8 cellular contexts compared by ENCODE assay signal in genomic region chr22:33758961-33759360, GRCh38.
"Had no signal": no experiment of that assay in that cellular context is flagged by ENCODE, and none has a peak within 500 bp of the region (broad histone marks: within the 10 kb centered on the region; RNA-seq: fewer than 3 reads in every experiment).

No MANE protein-coding gene starts in this region.

- H3K4me3 Mint-ChIP-seq: IgD-negative memory B cell had no signal

- H3K9ac ChIP-seq: KMS-11 had no signal

- H3K4me2 ChIP-seq: KMS-11 had no signal

- H3K4me3 ChIP-seq: K562 had no signal

- DNase-seq: IMR-90, KBM-7, KG1 had no signal

- ATAC-seq: K562 had no signal

- H3K27me3 Mint-ChIP-seq: IgD-negative memory B cell had no signal

- H3K27ac ChIP-seq: HL-60, KMS-11 had no signal

- H3K9me3 Mint-ChIP-seq: IgD-negative memory B cell had no signal

- FAIRE-seq: HTR-8/SVneo, K562 had no signal
